In the genomic region with DNA sequence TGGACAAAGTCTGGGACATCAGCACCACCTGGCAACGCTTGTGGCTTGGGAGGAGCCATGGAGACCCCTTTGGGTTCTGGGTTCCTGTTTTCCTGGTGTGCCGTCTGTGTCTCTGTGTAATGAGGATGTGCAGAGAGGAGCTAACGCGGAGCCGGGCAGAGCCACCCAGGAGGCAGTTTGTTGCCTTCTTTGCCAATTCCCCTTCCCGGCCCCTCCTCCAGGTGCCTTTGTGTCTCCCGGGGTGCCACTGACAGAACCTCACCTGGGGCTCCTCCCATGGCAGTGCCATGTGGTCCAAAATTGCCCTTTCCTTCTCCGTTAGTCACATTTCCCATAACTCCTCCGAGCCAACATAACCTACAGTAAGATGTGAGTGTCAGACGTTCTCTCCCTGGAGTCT, we compare ENCODE assay signal across 28 cellular contexts. TPM values are rescaled to one million over a fixed set of nuclear protein-coding genes. Genes with fewer than 3 reads are reported as not detected.
"Had no signal": no experiment of that assay in that cellular context is flagged by ENCODE, and none has a peak within 500 bp of the region (broad histone marks: within the 10 kb centered on the region; RNA-seq: fewer than 3 reads in every experiment).

No MANE protein-coding gene starts in this region.

- H3K9me3 Mint-ChIP-seq: mesothelial cell of epicardium; naive B cell; nephron; stimulated activated naive B cell treated with anti-CD40 and anti-IgM and Interleukin-4, amounts not matched to agents 10 μg/mL and 1 μg/mL and 100 μg/mL, for 72 hours had no signal

- ATAC-seq: heart left ventricle; left cardiac atrium; left lobe of liver; pancreas; psoas muscle; right lobe of liver; stimulated activated naive B cell treated with anti-CD40 and anti-IgM and Interleukin-4, amounts not matched to agents 10 μg/mL and 1 μg/mL and 100 μg/mL, for 72 hours; stimulated activated naive CD8-positive, alpha-beta T cell treated with anti-CD3 and anti-CD28 coated beads, Interleukin-15, Interleukin-2, amounts not matched to agents 100 U/mL and 50 U/mL, for 24 hours had no signal

- H3K36me3 ChIP-seq: pancreas, right lobe of liver, stomach, transverse colon, upper lobe of left lung, vagina had no signal

- H3K27ac Mint-ChIP-seq: mesothelial cell of epicardium; nephron; stimulated activated naive B cell treated with anti-CD40 and anti-IgM and Interleukin-4, amounts not matched to agents 10 μg/mL and 1 μg/mL and 100 μg/mL, for 72 hours had no signal

- H3K27me3 Mint-ChIP-seq: naive B cell; stimulated activated naive B cell treated with anti-CD40 and anti-IgM and Interleukin-4, amounts not matched to agents 10 μg/mL and 1 μg/mL and 100 μg/mL, for 72 hours had no signal

- DNase-seq: heart left ventricle; islet precursor cell; kidney glomerular epithelial cell; left cardiac atrium; mesendoderm; naive B cell; nucleus accumbens; pancreas; psoas muscle; stimulated activated CD4-positive, alpha-beta T cell treated with anti-CD3 and anti-CD28 coated beads, Interleukin-12 subunit alpha, Interleukin-12 subunit beta, amount 100 ng/mL, for 4 hours; stimulated activated CD4-positive, alpha-beta T cell treated with anti-CD3 and anti-CD28 coated beads, Interleukin-15, amount 100 ng/mL, for 24 hours; stimulated activated CD4-positive, alpha-beta T cell treated with anti-CD3 and anti-CD28 coated beads, Interleukin-2, amount 100 ng/mL, for 24 hours; stimulated activated CD4-positive, alpha-beta T cell treated with anti-CD3 and anti-CD28 coated beads, Interleukin-4, amount 100 ng/mL, for 1 hour; stimulated activated naive B cell treated with anti-CD40 and anti-IgM and Interleukin-4, amounts not matched to agents 10 μg/mL and 1 μg/mL and 100 μg/mL, for 72 hours; stimulated activated naive CD8-positive, alpha-beta T cell treated with anti-CD3 and anti-CD28 coated beads, Interleukin-15, Interleukin-2, amounts not matched to agents 100 U/mL and 50 U/mL, for 24 hours; stomach; testis; thyroid gland; transverse colon; upper lobe of left lung had no signal

- H3K4me3 ChIP-seq: heart left ventricle, lung, pancreas, psoas muscle, right lobe of liver, smooth muscle cell, stomach, testis, thyroid gland, transverse colon, upper lobe of left lung, vagina had no signal

- FAIRE-seq: pancreas had no signal

- H3K27ac ChIP-seq: heart left ventricle, pancreas, psoas muscle, right lobe of liver, stomach, testis, thyroid gland, transverse colon, upper lobe of left lung, vagina had no signal

- H3K27me3 ChIP-seq: heart left ventricle, pancreas, right lobe of liver, stomach, testis, thyroid gland, transverse colon, upper lobe of left lung, vagina had no signal

- H3K4me1 ChIP-seq: pancreas, right lobe of liver, stomach, testis, transverse colon, upper lobe of left lung, vagina had no signal

- H3K4me3 Mint-ChIP-seq: mesothelial cell of epicardium; naive B cell; nephron; neural crest cell; stimulated activated naive B cell treated with anti-CD40 and anti-IgM and Interleukin-4, amounts not matched to agents 10 μg/mL and 1 μg/mL and 100 μg/mL, for 72 hours had no signal

- H3K36me3 Mint-ChIP-seq: naive B cell had no signal

- H3K9me3 ChIP-seq: heart left ventricle, pancreas, psoas muscle, right lobe of liver, stomach, testis, thyroid gland, transverse colon, upper lobe of left lung, vagina had no signal

RNA-seq across cellular contexts. Expression of gene POMC, which starts 13.0 kb away (rescaled TPM):
- total RNA-seq: mesothelial cell of epicardium, smooth muscle cell had no signal
- polyA plus RNA-seq: smooth muscle cell had no signal
